ENCODE assay signal across 19 cellular contexts in the genomic region with DNA sequence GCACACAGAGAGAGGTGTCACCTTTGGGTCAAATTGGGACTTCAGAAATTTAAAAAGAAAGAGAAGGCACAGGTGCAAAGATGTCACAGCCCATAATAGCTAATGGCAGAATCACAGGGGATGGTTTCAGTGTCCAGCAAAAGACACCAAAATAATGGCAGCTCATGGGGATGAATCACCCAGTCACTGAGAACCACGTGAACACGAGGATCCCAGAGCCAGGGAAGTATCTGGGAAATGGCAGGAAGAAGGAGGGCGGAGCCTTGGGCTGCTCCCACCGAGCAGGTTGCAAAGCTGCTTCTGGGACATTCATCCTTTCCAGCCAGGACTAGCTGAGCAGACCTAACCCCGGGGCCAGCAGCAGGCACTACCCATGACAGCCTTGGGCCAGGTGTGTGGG. TPM values are rescaled to one million over a fixed set of nuclear protein-coding genes. Genes with fewer than 3 reads are reported as not detected.
DNase-seq lines count a peak whose midpoint lies in the region; ATAC-seq and TF ChIP-seq lines count a peak whose summit lies in the region.
"Had no signal": no experiment of that assay in that cellular context is flagged by ENCODE, and none has a peak within 500 bp of the region (broad histone marks: within the 10 kb centered on the region; RNA-seq: fewer than 3 reads in every experiment).

No MANE protein-coding gene starts in this region.

- H3K4me1 ChIP-seq in naive thymus-derived CD4-positive, alpha-beta T cell (ENCODE audit: control insufficient read depth in 2 of 2, insufficient read depth in 2 of 2, low read length in 2 of 2), result no peaks in the 10 kb centered on the region

- peak; percentile 45; the same call in 2 of the 3 replicates for ATAC-seq in SK-N-SH treated with all-trans-retinoic acid at 6 μM for 48 hours
- no peak for ATAC-seq in stimulated activated naive CD8-positive, alpha-beta T cell treated with anti-CD3 and anti-CD28 coated beads, Interleukin-15, Interleukin-2, amounts not matched to agents 100 U/mL and 50 U/mL, for 24 hours
- no peak for ATAC-seq in naive thymus-derived CD4-positive, alpha-beta T cell
- ATAC-seq in stimulated activated effector memory CD8-positive, alpha-beta T cell treated with anti-CD3 and anti-CD28 coated beads, Interleukin-12 subunit alpha, Interleukin-12 subunit beta, amount 100 ng/mL, for 72 hours, result no peak
- ATAC-seq: right lobe of liver had no signal

- no peaks in the 10 kb centered on the region for H3K27me3 Mint-ChIP-seq in naive thymus-derived CD4-positive, alpha-beta T cell
- H3K27me3 Mint-ChIP-seq: activated B cell treated with CpG ODN at 0.5 μM for 24 hours had no signal

- H3K4me3 Mint-ChIP-seq in naive thymus-derived CD4-positive, alpha-beta T cell, result no peak overlapping the region
- H3K4me3 Mint-ChIP-seq in stimulated activated effector memory CD8-positive, alpha-beta T cell treated with anti-CD3 and anti-CD28 coated beads, Interleukin-12 subunit alpha, Interleukin-12 subunit beta, amount 100 ng/mL, for 72 hours, result no peak overlapping the region
- H3K4me3 Mint-ChIP-seq: activated B cell treated with CpG ODN at 0.5 μM for 24 hours, H9 had no signal

- H3K9me3 ChIP-seq in naive thymus-derived CD4-positive, alpha-beta T cell (ENCODE audit: control insufficient read depth in 2 of 3, low read length in 3 of 3), result peaks cover 0 to 8% (median 0%) of the 10 kb centered on the region in 3 experiments
- H3K9me3 ChIP-seq: neutrophil, right lobe of liver had no signal

- POLR2A ChIA-PET in naive thymus-derived CD4-positive, alpha-beta T cell (lab: Charles Lee), result no interaction called here

- DNase-seq in AG20443 (ENCODE audit: low spot score) (peak; percentile 50), H4 (ENCODE audit: low spot score) (peak; percentile 28), hepatic stellate cell (ENCODE audit: low spot score) (peak; percentile 49), NCI-H187 treated with DMSO at 0.1 percent for 48 hours (lab: John Stamatoyannopoulos, UW) (no peak)
- DNase-seq in stimulated activated naive CD8-positive, alpha-beta T cell treated with anti-CD3 and anti-CD28 coated beads, Interleukin-15, Interleukin-2, amounts not matched to agents 100 U/mL and 50 U/mL, for 24 hours, result no peak
- no peak for DNase-seq in naive thymus-derived CD4-positive, alpha-beta T cell
- DNase-seq in stimulated activated effector memory CD8-positive, alpha-beta T cell treated with anti-CD3 and anti-CD28 coated beads, Interleukin-12 subunit alpha, Interleukin-12 subunit beta, amount 100 ng/mL, for 72 hours (ENCODE audit: low spot score in 2 of 2), result no peak
- DNase-seq: activated B cell treated with CpG ODN at 0.5 μM for 24 hours; activated CD8-positive, alpha-beta memory T cell treated with anti-CD3 and anti-CD28 coated beads, Interleukin-2, amount 50 U/mL, for 4 hours; activated naive CD4-positive, alpha-beta T cell treated with Interleukin-2 at 50 U/mL for 16 hours; H9; NCI-H510A treated with DMSO at 0.1 percent for 48 hours; stimulated activated CD4-positive, alpha-beta T cell treated with anti-CD3 and anti-CD28 coated beads, Interleukin-4, amount 100 ng/mL, for 1 hour; upper lobe of left lung had no signal

- no peaks in the 10 kb centered on the region for H3K36me3 ChIP-seq in naive thymus-derived CD4-positive, alpha-beta T cell (ENCODE audit: control insufficient read depth in 2 of 3, insufficient read depth in 3 of 3, low read length in 3 of 3)
- H3K36me3 ChIP-seq: neutrophil, right lobe of liver had no signal

- H3K27me3 ChIP-seq in naive thymus-derived CD4-positive, alpha-beta T cell (ENCODE audit: control insufficient read depth in 2 of 2, insufficient read depth in 2 of 2, low read length in 2 of 2), result no peaks in the 10 kb centered on the region
- H3K27me3 ChIP-seq: neutrophil, right lobe of liver, upper lobe of left lung had no signal

- peaks cover 0 to 13% (median under 1%) of the 10 kb centered on the region in 11 donors for H3K9me3 Mint-ChIP-seq in naive thymus-derived CD4-positive, alpha-beta T cell
- H3K9me3 Mint-ChIP-seq in stimulated activated effector memory CD8-positive, alpha-beta T cell treated with anti-CD3 and anti-CD28 coated beads, Interleukin-12 subunit alpha, Interleukin-12 subunit beta, amount 100 ng/mL, for 72 hours, result no peaks in the 10 kb centered on the region
- H3K9me3 Mint-ChIP-seq: H9 had no signal

- no peaks in the 10 kb centered on the region for H3K36me3 Mint-ChIP-seq in naive thymus-derived CD4-positive, alpha-beta T cell
- no peaks in the 10 kb centered on the region for H3K36me3 Mint-ChIP-seq in stimulated activated effector memory CD8-positive, alpha-beta T cell treated with anti-CD3 and anti-CD28 coated beads, Interleukin-12 subunit alpha, Interleukin-12 subunit beta, amount 100 ng/mL, for 72 hours

- intact Hi-C loops in naive thymus-derived CD4-positive, alpha-beta T cell (cut with micrococcal nuclease), result no loop called here

- no peaks in the 10 kb centered on the region for H3K4me1 Mint-ChIP-seq in naive thymus-derived CD4-positive, alpha-beta T cell
- no peaks in the 10 kb centered on the region for H3K4me1 Mint-ChIP-seq in stimulated activated effector memory CD8-positive, alpha-beta T cell treated with anti-CD3 and anti-CD28 coated beads, Interleukin-12 subunit alpha, Interleukin-12 subunit beta, amount 100 ng/mL, for 72 hours
- H3K4me1 Mint-ChIP-seq: activated B cell treated with CpG ODN at 0.5 μM for 24 hours had no signal

- no peak overlapping the region for H3K27ac ChIP-seq in naive thymus-derived CD4-positive, alpha-beta T cell (ENCODE audit: low read depth, low read length)
- H3K27ac ChIP-seq: KMS-11, neutrophil, right lobe of liver had no signal

- no peak overlapping the region for H3K4me3 ChIP-seq in naive thymus-derived CD4-positive, alpha-beta T cell (ENCODE audit: low read length)
- H3K4me3 ChIP-seq: lung, right lobe of liver, upper lobe of left lung had no signal

- H3K27ac Mint-ChIP-seq in naive thymus-derived CD4-positive, alpha-beta T cell, result no peak overlapping the region
- no peak overlapping the region for H3K27ac Mint-ChIP-seq in stimulated activated effector memory CD8-positive, alpha-beta T cell treated with anti-CD3 and anti-CD28 coated beads, Interleukin-12 subunit alpha, Interleukin-12 subunit beta, amount 100 ng/mL, for 72 hours
- H3K27ac Mint-ChIP-seq: activated B cell treated with CpG ODN at 0.5 μM for 24 hours had no signal

- CTCF ChIA-PET in naive thymus-derived CD4-positive, alpha-beta T cell (lab: Charles Lee), result no interaction called here

TF ChIP-seq in SK-N-SH treated with all-trans-retinoic acid at 6 μM for 48 hours, 23 proteins besides CTCF, POLR2A, EP300 and RAD21 (continues in another document):
- TF ChIP-seq OSR1 (CRISPR knock-in tag; IDR thresholded peaks at IDR 0.05), result no peak
- TF ChIP-seq TCF4 (CRISPR knock-in tag; IDR thresholded peaks at IDR 0.05; ENCODE audit: borderline replicate concordance), result no peak
- no peak for TF ChIP-seq TOX (CRISPR knock-in tag; IDR thresholded peaks at IDR 0.05; ENCODE audit: borderline replicate concordance)
- no peak for TF ChIP-seq ISL1 (CRISPR knock-in tag; IDR thresholded peaks at IDR 0.05)
- TF ChIP-seq ESRRG (CRISPR knock-in tag; IDR thresholded peaks at IDR 0.05), result no peak
- no peak for TF ChIP-seq ZNF70 (CRISPR knock-in tag; IDR thresholded peaks at IDR 0.05)
- no peak for TF ChIP-seq ZC3H10 (CRISPR knock-in tag; IDR thresholded peaks at IDR 0.05)
- TF ChIP-seq, protein P1, sequence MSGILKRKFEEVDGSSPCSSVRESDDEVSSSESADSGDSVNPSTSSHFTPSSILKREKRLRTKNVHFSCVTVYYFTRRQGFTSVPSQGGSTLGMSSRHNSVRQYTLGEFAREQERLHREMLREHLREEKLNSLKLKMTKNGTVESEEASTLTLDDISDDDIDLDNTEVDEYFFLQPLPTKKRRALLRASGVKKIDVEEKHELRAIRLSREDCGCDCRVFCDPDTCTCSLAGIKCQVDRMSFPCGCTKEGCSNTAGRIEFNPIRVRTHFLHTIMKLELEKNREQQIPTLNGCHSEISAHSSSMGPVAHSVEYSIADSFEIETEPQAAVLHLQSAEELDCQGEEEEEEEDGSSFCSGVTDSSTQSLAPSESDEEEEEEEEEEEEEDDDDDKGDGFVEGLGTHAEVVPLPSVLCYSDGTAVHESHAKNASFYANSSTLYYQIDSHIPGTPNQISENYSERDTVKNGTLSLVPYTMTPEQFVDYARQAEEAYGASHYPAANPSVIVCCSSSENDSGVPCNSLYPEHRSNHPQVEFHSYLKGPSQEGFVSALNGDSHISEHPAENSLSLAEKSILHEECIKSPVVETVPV (CRISPR knock-in tag; IDR thresholded peaks at IDR 0.05), result no peak
- TF ChIP-seq CSDC2 (CRISPR knock-in tag; IDR thresholded peaks at IDR 0.05), result no peak
- no peak for TF ChIP-seq BACH2 (CRISPR knock-in tag; IDR thresholded peaks at IDR 0.05; ENCODE audit: borderline replicate concordance)
- no peak for TF ChIP-seq ZFP30 (CRISPR knock-in tag; IDR thresholded peaks at IDR 0.05)
- TF ChIP-seq, protein P2, sequence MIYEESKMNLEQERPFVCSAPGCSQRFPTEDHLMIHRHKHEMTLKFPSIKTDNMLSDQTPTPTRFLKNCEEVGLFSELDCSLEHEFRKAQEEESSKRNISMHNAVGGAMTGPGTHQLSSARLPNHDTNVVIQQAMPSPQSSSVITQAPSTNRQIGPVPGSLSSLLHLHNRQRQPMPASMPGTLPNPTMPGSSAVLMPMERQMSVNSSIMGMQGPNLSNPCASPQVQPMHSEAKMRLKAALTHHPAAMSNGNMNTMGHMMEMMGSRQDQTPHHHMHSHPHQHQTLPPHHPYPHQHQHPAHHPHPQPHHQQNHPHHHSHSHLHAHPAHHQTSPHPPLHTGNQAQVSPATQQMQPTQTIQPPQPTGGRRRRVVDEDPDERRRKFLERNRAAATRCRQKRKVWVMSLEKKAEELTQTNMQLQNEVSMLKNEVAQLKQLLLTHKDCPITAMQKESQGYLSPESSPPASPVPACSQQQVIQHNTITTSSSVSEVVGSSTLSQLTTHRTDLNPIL (CRISPR knock-in tag; IDR thresholded peaks at IDR 0.05; ENCODE audit: low read depth), result no peak
- no peak for TF ChIP-seq ARNTL (CRISPR knock-in tag; IDR thresholded peaks at IDR 0.05; ENCODE audit: borderline replicate concordance, low read depth)

RNA-seq across cellular contexts. Expression of a gene that starts 45.6 kb away (rescaled TPM):
- total RNA-seq in H4 (2014; rRNA removed; shearing (Covaris generic)), result 37.0 and 39.5 TPM in 2 replicates
- total RNA-seq in naive thymus-derived CD4-positive, alpha-beta T cell, result 10 to 100 TPM; 56.9 to 92.1 (median 70.3) TPM
- 10 to 100 TPM; 17.9 to 21.1 TPM for polyA plus RNA-seq in naive thymus-derived CD4-positive, alpha-beta T cell

Comparison
In these comparisons a context has a peak if more than half of its experiments do, and no peak if none do; other contexts are left out.
1. DNase-seq: peak in AG20443 (single experiment), H4 (single experiment) and hepatic stellate cell (single experiment); none in NCI-H187 treated with DMSO at 0.1 percent for 48 hours (single experiment), stimulated activated naive CD8-positive, alpha-beta T cell treated with anti-CD3 and anti-CD28 coated beads, Interleukin-15, Interleukin-2, amounts not matched to agents 100 U/mL and 50 U/mL, for 24 hours (single experiment), naive thymus-derived CD4-positive, alpha-beta T cell (0 of 9) and stimulated activated effector memory CD8-positive, alpha-beta T cell treated with anti-CD3 and anti-CD28 coated beads, Interleukin-12 subunit alpha, Interleukin-12 subunit beta, amount 100 ng/mL, for 72 hours (0 of 2).